ENCODE assay signal across 11 cellular contexts in the genomic region with DNA sequence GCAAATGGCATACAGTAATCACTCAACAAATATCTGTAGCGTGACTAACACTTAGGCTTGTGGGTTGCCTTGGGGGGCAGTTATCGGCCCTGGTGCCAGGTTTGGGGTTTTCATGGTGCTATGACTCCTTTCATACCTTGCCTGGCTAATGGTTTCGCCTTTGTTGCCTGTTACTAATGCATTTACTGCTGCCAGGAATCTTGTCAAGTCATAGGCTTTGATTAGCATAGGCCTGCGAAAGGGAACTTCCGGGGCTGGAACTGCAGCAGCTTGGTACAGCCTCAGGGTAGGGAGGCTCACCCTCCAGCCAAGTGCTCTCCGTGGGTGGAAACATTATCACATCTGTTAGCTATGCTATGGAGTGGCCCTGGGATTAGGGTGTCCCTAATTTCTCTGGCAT. TPM values are rescaled to one million over a fixed set of nuclear protein-coding genes. Genes with fewer than 3 reads are reported as not detected.
A peak's percentile ranks its signal among the peaks of the same experiment; 100 is the strongest.
DNase-seq lines count a peak whose midpoint lies in the region; ATAC-seq and TF ChIP-seq lines count a peak whose summit lies in the region.
"Had no signal": no experiment of that assay in that cellular context is flagged by ENCODE, and none has a peak within 500 bp of the region (broad histone marks: within the 10 kb centered on the region; RNA-seq: fewer than 3 reads in every experiment).

No MANE protein-coding gene starts in this region.

- TF ChIP-seq POLR2A in upper lobe of left lung (IDR thresholded peaks at IDR 0.05) = no peak

- no peak overlapping the region for H3K4me3 ChIP-seq in HFF-Myc (replicated peaks; ENCODE audit: low read depth, low read length)
- no peak overlapping the region for H3K4me3 ChIP-seq in astrocyte of the cerebellum (ENCODE audit: low read depth, low read length)
- H3K4me3 ChIP-seq in upper lobe of left lung = no peak overlapping the region

- ATAC-seq in upper lobe of left lung (ENCODE audit: low FRiP score in 2 of 2) = no peak
- ATAC-seq in activated CD8-positive, alpha-beta memory T cell treated with anti-CD3 and anti-CD28 coated beads, Interleukin-2, amount 10 ng/mL, durations not matched to agents 7 days and 5 days = no peak
- ATAC-seq: naive thymus-derived CD8-positive, alpha-beta T cell had no signal

- peak; percentile 47 for DNase-seq in AG08396 (ENCODE audit: low spot score)
- DNase-seq in HFF-Myc (ENCODE audit: extremely low read depth, low read depth) = peak; percentile 74
- peak; percentile 99 for DNase-seq in astrocyte of the cerebellum (ENCODE audit: low read depth)
- peak; percentile 94 for DNase-seq in iris pigment epithelial cell (ENCODE audit: low read depth)
- DNase-seq in upper lobe of left lung = no peak
- DNase-seq in CD1c-positive myeloid dendritic cell (ENCODE audit: extremely low spot score) = no peak
- no peak for DNase-seq in HT-29 (ENCODE audit: low spot score)
- no peak for DNase-seq in activated CD8-positive, alpha-beta memory T cell treated with anti-CD3 and anti-CD28 coated beads, Interleukin-2, amount 10 ng/mL, durations not matched to agents 7 days and 5 days
- DNase-seq: DMS53; naive thymus-derived CD8-positive, alpha-beta T cell had no signal

- no peaks in the 10 kb centered on the region for H3K27me3 ChIP-seq in upper lobe of left lung

- H3K36me3 Mint-ChIP-seq in activated CD8-positive, alpha-beta memory T cell treated with anti-CD3 and anti-CD28 coated beads, Interleukin-2, amount 10 ng/mL, durations not matched to agents 7 days and 5 days = no peaks in the 10 kb centered on the region

- TF ChIP-seq CTCF in HFF-Myc (IDR thresholded peaks at IDR 0.05; ENCODE audit: low read depth, low read length, missing control alignments) = no peak
- TF ChIP-seq CTCF in astrocyte of the cerebellum (IDR thresholded peaks at IDR 0.05; ENCODE audit: low read depth, low read length, missing control alignments) = no peak
- no peak for TF ChIP-seq CTCF in upper lobe of left lung (IDR thresholded peaks at IDR 0.05)

- H3K27me3 Mint-ChIP-seq in activated CD8-positive, alpha-beta memory T cell treated with anti-CD3 and anti-CD28 coated beads, Interleukin-2, amount 10 ng/mL, durations not matched to agents 7 days and 5 days = no peaks in the 10 kb centered on the region

- in situ Hi-C loops in astrocyte of the cerebellum (cut with HindIII; ENCODE audit: low sequenced_read_pairs) = no loop called here

- H3K9me3 Mint-ChIP-seq in activated CD8-positive, alpha-beta memory T cell treated with anti-CD3 and anti-CD28 coated beads, Interleukin-2, amount 10 ng/mL, durations not matched to agents 7 days and 5 days (ENCODE audit: low read depth) = no peaks in the 10 kb centered on the region
- H3K9me3 Mint-ChIP-seq: naive thymus-derived CD8-positive, alpha-beta T cell had no signal

- no peak overlapping the region for H3K27ac Mint-ChIP-seq in activated CD8-positive, alpha-beta memory T cell treated with anti-CD3 and anti-CD28 coated beads, Interleukin-2, amount 10 ng/mL, durations not matched to agents 7 days and 5 days
- H3K27ac Mint-ChIP-seq: naive thymus-derived CD8-positive, alpha-beta T cell had no signal

- H3K9me3 ChIP-seq in upper lobe of left lung = no peaks in the 10 kb centered on the region

- no peaks in the 10 kb centered on the region for H3K36me3 ChIP-seq in upper lobe of left lung

- CTCF ChIA-PET in activated CD8-positive, alpha-beta memory T cell treated with anti-CD3 and anti-CD28 coated beads, Interleukin-2, amount 10 ng/mL, durations not matched to agents 7 days and 5 days (lab: Charles Lee) = no interaction called here

- H3K4me1 Mint-ChIP-seq in activated CD8-positive, alpha-beta memory T cell treated with anti-CD3 and anti-CD28 coated beads, Interleukin-2, amount 10 ng/mL, durations not matched to agents 7 days and 5 days = no peaks in the 10 kb centered on the region
- H3K4me1 Mint-ChIP-seq: naive thymus-derived CD8-positive, alpha-beta T cell had no signal

- 83 to 84% methylated on average over 4 to 6 of the region's 6 CpGs for WGBS in upper lobe of left lung, 2 donors

- no peak for TF ChIP-seq EP300 in upper lobe of left lung (IDR thresholded peaks at IDR 0.05)

- H3K27ac ChIP-seq in upper lobe of left lung = no peak overlapping the region

- no peak overlapping the region for H3K4me3 Mint-ChIP-seq in activated CD8-positive, alpha-beta memory T cell treated with anti-CD3 and anti-CD28 coated beads, Interleukin-2, amount 10 ng/mL, durations not matched to agents 7 days and 5 days
- H3K4me3 Mint-ChIP-seq: naive thymus-derived CD8-positive, alpha-beta T cell had no signal

- H3K4me1 ChIP-seq in upper lobe of left lung = peaks cover 9 to 19% (median 17%) of the 10 kb centered on the region in 4 donors

RNA-seq across cellular contexts. Expression of a gene that starts 13.2 kb away (rescaled TPM):
- total RNA-seq in upper lobe of left lung = 1 to 10 TPM in 3 of 6 donors, under 1 TPM in 3; 0.69 to 3.1 (median 1.1) TPM
- total RNA-seq in HT-29 (2014; rRNA removed; shearing (Covaris generic)) = not detected in 2 replicates
- not detected for total RNA-seq in activated CD8-positive, alpha-beta memory T cell treated with anti-CD3 and anti-CD28 coated beads, Interleukin-2, amount 10 ng/mL, durations not matched to agents 7 days and 5 days
- total RNA-seq: endothelial cell of umbilical vein; naive thymus-derived CD8-positive, alpha-beta T cell had no signal

RNA-seq across cellular contexts. Expression of a gene that starts 52.1 kb away (rescaled TPM):
- 100 to 1,000 TPM in 5 of 6 donors, 10 to 100 TPM in 1; 63.5 to 153 (median 130) TPM for total RNA-seq in upper lobe of left lung
- total RNA-seq in HT-29 (2014; rRNA removed; shearing (Covaris generic)) = 40.2 and 63.3 TPM in 2 replicates
- total RNA-seq in activated CD8-positive, alpha-beta memory T cell treated with anti-CD3 and anti-CD28 coated beads, Interleukin-2, amount 10 ng/mL, durations not matched to agents 7 days and 5 days = 10 to 100 TPM; 78.4 to 97.5 TPM

Comparison
In these comparisons a context has a peak if more than half of its experiments do, and no peak if none do; other contexts are left out.
1. DNase-seq: peak in AG08396 (single experiment), HFF-Myc (single experiment), astrocyte of the cerebellum (single experiment) and iris pigment epithelial cell (single experiment); none in upper lobe of left lung (0 of 2), CD1c-positive myeloid dendritic cell (single experiment), HT-29 (single experiment) and activated CD8-positive, alpha-beta memory T cell treated with anti-CD3 and anti-CD28 coated beads, Interleukin-2, amount 10 ng/mL, durations not matched to agents 7 days and 5 days (single experiment).